ENCODE assay signal across 25 cellular contexts in genomic region chr1:228983661-228984060, GRCh38.
"Had no signal": no experiment of that assay in that cellular context is flagged by ENCODE, and none has a peak within 500 bp of the region (broad histone marks: within the 10 kb centered on the region; RNA-seq: fewer than 3 reads in every experiment).

No MANE protein-coding gene starts in this region.

- H3K9me3 ChIP-seq: breast epithelium had no signal

- FAIRE-seq: K562 had no signal

- H3K4me3 ChIP-seq: breast epithelium, K562, SK-N-MC had no signal

- H3K27ac ChIP-seq: SK-N-MC had no signal

- ATAC-seq: activated CD4-positive, CD25-positive, alpha-beta regulatory T cell treated with anti-CD3 and anti-CD28 coated beads, Interleukin-2, amount 50 U/mL, for 24 hours; activated CD8-positive, alpha-beta T cell treated with anti-CD3 and anti-CD28 coated beads for 36 hours; K562; Panc1; Right ventricle myocardium inferior had no signal

- H3K4me1 ChIP-seq: breast epithelium had no signal

- H3K27me3 ChIP-seq: breast epithelium had no signal

- H3K36me3 ChIP-seq: breast epithelium had no signal

- DNase-seq: activated CD4-positive, alpha-beta T cell treated with anti-CD3 and anti-CD28 coated beads for 4 hours; activated CD8-positive, alpha-beta T cell treated with anti-CD3 and anti-CD28 coated beads for 36 hours; activated effector memory CD4-positive, alpha-beta T cell treated with Interleukin-2 at 50 U/mL for 16 hours; activated naive CD4-positive, alpha-beta T cell; activated T-cell treated with anti-CD3 and anti-CD28 coated beads, Interleukin-2, amount 50 U/mL, for 24 hours; aorta; caudate nucleus; Karpas-422; NCI-H1048; NCI-H1930; NCI-H2107; NCI-H2171 treated with DMSO at 0.1 percent for 48 hours; NCI-H226; NCI-H526; NCI-H774; NK-92 treated with Interleukin-12 subunit alpha and Interleukin-12 subunit beta, amount 100 ng/mL, for 24 hours; OCI-M1; RPMI8226; T-helper 1 cell had no signal
